1 cellular context compared by ENCODE assay signal in the genomic region with DNA sequence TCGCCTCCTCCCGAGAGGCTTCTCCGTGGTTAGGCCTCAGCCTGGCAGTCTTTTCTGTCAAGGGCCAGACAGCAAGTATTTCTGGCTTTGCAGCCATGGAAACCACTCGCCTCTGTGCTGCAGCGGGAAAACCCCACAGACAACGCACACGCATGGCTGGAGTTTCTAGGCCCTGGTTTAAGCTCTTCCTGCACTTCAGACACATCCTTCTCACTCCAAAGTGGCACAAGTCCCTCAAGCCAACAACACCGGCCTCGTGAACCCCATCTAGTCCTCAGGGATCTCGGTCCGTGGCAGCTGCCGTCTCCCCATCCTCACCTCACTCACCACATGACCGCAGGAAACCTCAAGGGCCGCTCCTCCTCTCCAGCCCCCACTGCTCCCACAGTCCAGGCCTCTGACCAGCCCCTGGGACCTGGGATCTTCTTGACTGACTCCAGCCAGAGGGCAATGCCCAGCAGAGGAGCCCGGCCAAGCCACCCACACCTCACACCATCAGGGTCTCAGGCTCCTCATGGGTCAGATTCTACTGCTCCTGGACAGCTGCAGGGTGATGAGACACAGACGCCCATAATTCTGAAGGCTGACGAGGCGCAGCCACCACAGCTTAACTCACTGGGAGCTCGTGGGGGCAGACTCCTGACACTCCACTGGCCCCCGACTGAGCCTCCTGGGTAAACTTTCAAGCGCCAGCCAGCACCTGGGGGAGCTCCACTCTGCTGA.
TF ChIP-seq lines count a peak whose summit lies in the region.

No MANE protein-coding gene starts in this region.

TF ChIP-seq in WTC11, 78 proteins besides CTCF, POLR2A, EP300 and RAD21 (continued from another document):
- TF ChIP-seq, protein P1, sequence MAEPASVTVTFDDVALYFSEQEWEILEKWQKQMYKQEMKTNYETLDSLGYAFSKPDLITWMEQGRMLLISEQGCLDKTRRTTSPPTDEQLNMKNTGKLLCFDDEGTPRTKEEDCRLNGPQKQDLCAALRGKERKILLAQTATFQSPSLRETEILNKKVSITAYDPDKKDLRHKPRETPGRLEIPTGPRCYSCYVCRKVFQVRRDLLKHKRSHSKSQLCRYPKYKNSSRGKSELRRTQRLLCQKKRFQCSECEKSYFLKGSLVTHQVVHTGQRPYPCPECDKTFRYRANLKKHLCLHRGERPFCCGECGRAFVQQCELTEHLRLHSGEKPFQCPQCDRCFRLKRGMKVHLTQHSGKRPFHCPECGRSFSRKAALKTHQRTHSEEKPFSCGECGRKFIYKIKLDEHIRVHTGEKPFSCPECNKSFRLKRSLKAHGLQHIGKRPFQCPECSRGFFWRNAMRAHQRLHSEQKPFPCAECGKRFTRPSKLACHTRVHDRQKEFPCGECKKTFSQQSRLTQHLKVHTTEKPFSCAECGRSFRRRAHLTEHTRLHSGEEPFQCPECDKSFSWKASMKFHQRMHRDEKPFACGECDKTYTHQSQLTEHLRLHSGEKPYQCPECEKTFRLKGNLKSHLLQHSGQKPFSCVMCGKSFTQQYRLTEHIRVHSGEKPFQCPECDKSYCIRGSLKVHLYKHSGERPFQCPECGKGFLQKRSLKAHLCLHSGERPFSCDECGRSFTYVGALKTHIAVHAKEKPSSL (CRISPR knock-in tag; conservative IDR thresholded peaks at IDR 0.05) = no peak
- TF ChIP-seq NR1H2 (CRISPR knock-in tag; IDR thresholded peaks at IDR 0.05) (no peak), CBFB (CRISPR knock-in tag; IDR thresholded peaks at IDR 0.05; ENCODE audit: low read depth) (no peak), IRF2 (CRISPR knock-in tag; IDR thresholded peaks at IDR 0.05; ENCODE audit: borderline replicate concordance, low read depth) (no peak), ELF4 (CRISPR knock-in tag; IDR thresholded peaks at IDR 0.05; ENCODE audit: low read depth) (no peak), ZNF121 (CRISPR knock-in tag; IDR thresholded peaks at IDR 0.05) (no peak)
